ENCODE assay signal across 35 cellular contexts in the genomic region with DNA sequence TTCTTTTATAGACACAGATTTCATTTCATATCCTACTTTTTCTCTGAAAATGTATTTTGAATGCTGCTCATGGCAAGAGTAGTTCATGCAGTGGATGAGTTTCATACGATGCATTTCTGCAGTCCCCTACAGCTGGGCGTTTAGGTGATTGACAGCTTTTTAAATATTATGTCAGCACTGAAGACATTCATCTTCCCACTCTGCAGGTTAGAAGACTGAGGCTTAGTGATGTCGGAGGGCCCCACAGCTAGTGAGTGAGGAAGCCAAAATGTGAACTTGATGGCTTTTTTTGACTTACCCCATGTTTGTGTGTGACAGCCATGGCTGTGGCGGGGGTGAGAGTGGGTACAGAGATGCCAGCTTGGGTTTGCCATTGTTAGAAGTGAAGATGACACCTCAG. TPM values are rescaled to one million over a fixed set of nuclear protein-coding genes. Genes with fewer than 3 reads are reported as not detected.
"Had no signal": no experiment of that assay in that cellular context is flagged by ENCODE, and none has a peak within 500 bp of the region (broad histone marks: within the 10 kb centered on the region; RNA-seq: fewer than 3 reads in every experiment).

No MANE protein-coding gene starts in this region.

- ATAC-seq: activated naive CD8-positive, alpha-beta T cell treated with anti-CD3 and anti-CD28 coated beads, Interleukin-2, amount 50 U/mL, for 24 hours; activated T-cell treated with anti-CD3 and anti-CD28 coated beads, Interleukin-2, amount 50 U/mL, for 72 hours; activated T-helper 17 cell treated with anti-CD3 and anti-CD28 coated beads, Interleukin-2, amount 50 U/mL, for 72 hours; Panc1 had no signal

- H3K4me3 Mint-ChIP-seq: activated B cell treated with CpG ODN at 0.5 μM for 24 hours; activated CD4-positive, alpha-beta memory T cell treated with anti-CD3 and anti-CD28 coated beads for 36 hours; activated naive CD8-positive, alpha-beta T cell; activated naive CD8-positive, alpha-beta T cell treated with anti-CD3 and anti-CD28 coated beads, Interleukin-2, amount 50 U/mL, for 24 hours; activated T-cell treated with anti-CD3 and anti-CD28 coated beads, Interleukin-2, amount 50 U/mL, for 72 hours; activated T-helper 17 cell treated with anti-CD3 and anti-CD28 coated beads, Interleukin-2, amount 50 U/mL, for 72 hours had no signal

- H3K9me3 Mint-ChIP-seq: activated B cell treated with CpG ODN at 0.5 μM for 24 hours; activated CD4-positive, alpha-beta memory T cell treated with anti-CD3 and anti-CD28 coated beads for 36 hours; activated naive CD8-positive, alpha-beta T cell treated with anti-CD3 and anti-CD28 coated beads, Interleukin-2, amount 50 U/mL, for 24 hours; activated T-cell treated with anti-CD3 and anti-CD28 coated beads, Interleukin-2, amount 50 U/mL, for 72 hours; activated T-helper 17 cell treated with anti-CD3 and anti-CD28 coated beads, Interleukin-2, amount 50 U/mL, for 72 hours had no signal

- H3K27me3 ChIP-seq: brain microvascular endothelial cell, MG63 had no signal

- H3K36me3 Mint-ChIP-seq: activated CD4-positive, alpha-beta memory T cell treated with anti-CD3 and anti-CD28 coated beads for 36 hours; activated naive CD8-positive, alpha-beta T cell had no signal

- H3K27me3 Mint-ChIP-seq: activated naive CD8-positive, alpha-beta T cell had no signal

- H3K4me2 ChIP-seq: SK-N-SH had no signal

- H3K4me3 ChIP-seq: MG63, SJSA1 had no signal

- H3K36me3 ChIP-seq: brain microvascular endothelial cell, SJSA1 had no signal

- H3K27ac ChIP-seq: brain microvascular endothelial cell, SJSA1, VCaP had no signal

- H3K4me1 Mint-ChIP-seq: activated B cell treated with CpG ODN at 0.5 μM for 24 hours; activated naive CD8-positive, alpha-beta T cell treated with anti-CD3 and anti-CD28 coated beads, Interleukin-2, amount 50 U/mL, for 24 hours had no signal

- H3K9ac ChIP-seq: SK-N-SH had no signal

- H3K27ac Mint-ChIP-seq: activated B cell treated with CpG ODN at 0.5 μM for 24 hours; activated CD4-positive, alpha-beta memory T cell treated with anti-CD3 and anti-CD28 coated beads for 36 hours; activated naive CD8-positive, alpha-beta T cell; activated naive CD8-positive, alpha-beta T cell treated with anti-CD3 and anti-CD28 coated beads, Interleukin-2, amount 50 U/mL, for 24 hours; activated T-cell treated with anti-CD3 and anti-CD28 coated beads, Interleukin-2, amount 50 U/mL, for 72 hours; activated T-helper 17 cell treated with anti-CD3 and anti-CD28 coated beads, Interleukin-2, amount 50 U/mL, for 72 hours had no signal

- DNase-seq: activated B cell treated with CpG ODN at 0.5 μM for 24 hours; activated CD4-positive, alpha-beta memory T cell treated with anti-CD3 and anti-CD28 coated beads for 36 hours; activated CD4-positive, alpha-beta T cell treated with anti-CD3 and anti-CD28 coated beads for 4 hours; activated CD4-positive, alpha-beta T cell treated with anti-CD3 and anti-CD28 coated beads, Interleukin-2, amount 50 U/mL, for 1 hour; activated CD4-positive, CD25-positive, alpha-beta regulatory T cell treated with anti-CD3 and anti-CD28 coated beads, Interleukin-2, amount 50 U/mL, for 72 hours; activated effector memory CD4-positive, alpha-beta T cell treated with anti-CD3 and anti-CD28 coated beads, Interleukin-2, amount 50 U/mL, for 16 hours; activated naive CD4-positive, alpha-beta T cell treated with Interleukin-2 at 50 U/mL for 16 hours; activated naive CD8-positive, alpha-beta T cell treated with anti-CD3 and anti-CD28 coated beads, Interleukin-2, amount 50 U/mL, for 24 hours; activated T-cell treated with anti-CD3 and anti-CD28 coated beads, Interleukin-2, amount 50 U/mL, for 1 hour; activated T-cell treated with anti-CD3 and anti-CD28 coated beads, Interleukin-2, amount 50 U/mL, for 72 hours; aorta; brain microvascular endothelial cell; central memory CD4-positive, alpha-beta T cell; Kasumi-1; KG1; MG63; NCI-H1048; NCI-H1105 treated with DMSO at 0.1 percent for 48 hours; NCI-H1436; NCI-H1694; NCI-H1930; NCI-H2081 treated with DMSO at 0.1 percent for 48 hours; NCI-H226; NCI-H446 treated with DMSO at 0.1 percent for 48 hours; NCI-H524; SHP77; SK-N-SH; T-helper 2 cell; T-helper 9 cell had no signal

- H3K4me1 ChIP-seq: SJSA1 had no signal

- H3K9me3 ChIP-seq: MG63, SJSA1, SK-N-SH had no signal

RNA-seq across cellular contexts. Expression of gene MYH7B, which starts 33.5 kb away (rescaled TPM):
- total RNA-seq: RPMI7951, SJSA1 had no signal
